ENCODE assay signal across 27 cellular contexts in genomic region chr7:98866341-98866740, GRCh38. TPM values are rescaled to one million over a fixed set of nuclear protein-coding genes. Genes with fewer than 3 reads are reported as not detected.
"Had no signal": no experiment of that assay in that cellular context is flagged by ENCODE, and none has a peak within 500 bp of the region (broad histone marks: within the 10 kb centered on the region; RNA-seq: fewer than 3 reads in every experiment).

No MANE protein-coding gene starts in this region.

- ATAC-seq: activated CD8-positive, alpha-beta memory T cell treated with anti-CD3 and anti-CD28 coated beads, Interleukin-2, amount 10 ng/mL, durations not matched to agents 7 days and 5 days; activated naive CD4-positive, alpha-beta T cell treated with anti-CD3 and anti-CD28 coated beads, Interleukin-2, amount 50 U/mL, for 72 hours; activated naive CD8-positive, alpha-beta T cell treated with anti-CD3 and anti-CD28 coated beads, Interleukin-2, amount 50 U/mL, for 24 hours; body of pancreas had no signal

- H3K36me3 ChIP-seq: ascending aorta, Peyer's patch, SJSA1 had no signal

- H3K27me3 ChIP-seq: ascending aorta, SJSA1 had no signal

- H3K9me3 ChIP-seq: ascending aorta, body of pancreas, Peyer's patch, SJSA1 had no signal

- DNase-seq: activated CD4-positive, alpha-beta T cell treated with anti-CD3 and anti-CD28 coated beads for 1 hour; activated CD4-positive, alpha-beta T cell treated with anti-CD3 and anti-CD28 coated beads, Interleukin-2, amount 10 ng/mL, durations not matched to agents 24 days and 14 days; activated CD4-positive, alpha-beta T cell treated with anti-CD3 and anti-CD28 coated beads, Interleukin-2, amount 50 U/mL, for 48 hours; activated CD8-positive, alpha-beta memory T cell treated with anti-CD3 and anti-CD28 coated beads, Interleukin-2, amount 10 ng/mL, durations not matched to agents 7 days and 5 days; activated effector memory CD4-positive, alpha-beta T cell treated with Interleukin-2 at 50 U/mL for 16 hours; activated naive CD4-positive, alpha-beta T cell treated with Interleukin-2 at 50 U/mL for 16 hours; activated naive CD8-positive, alpha-beta T cell treated with anti-CD3 and anti-CD28 coated beads, Interleukin-2, amount 50 U/mL, for 24 hours; activated T-cell treated with anti-CD3 and anti-CD28 coated beads, Interleukin-2, amount 50 U/mL, for 24 hours; amniotic stem cell; body of pancreas; KG1; NCI-H1092; NCI-H1930; NCI-H2171; NCI-H2227 treated with DMSO at 0.1 percent for 48 hours; NCI-H510A; NCI-H526 treated with DMSO at 0.1 percent for 48 hours; NK-92 treated with Interleukin-12 subunit alpha and Interleukin-12 subunit beta, amount 100 ng/mL, for 24 hours; Right ventricle myocardium superior had no signal

- H3K27ac ChIP-seq: body of pancreas, Peyer's patch, RWPE1, SJSA1 had no signal

- H3K4me3 ChIP-seq: ascending aorta, body of pancreas, Peyer's patch, SJSA1 had no signal

RNA-seq across cellular contexts. Expression of gene TMEM130, which starts 3.5 kb away (rescaled TPM):
- total RNA-seq: activated CD4-positive, alpha-beta T cell treated with anti-CD3 and anti-CD28 coated beads, Interleukin-2, amount 10 ng/mL, durations not matched to agents 24 days and 14 days; activated CD8-positive, alpha-beta memory T cell treated with anti-CD3 and anti-CD28 coated beads, Interleukin-2, amount 10 ng/mL, durations not matched to agents 7 days and 5 days; activated naive CD4-positive, alpha-beta T cell treated with anti-CD3 and anti-CD28 coated beads, Interleukin-2, amount 50 U/mL, for 72 hours; bronchial epithelial cell; MCF 10A; Right ventricle myocardium superior had no signal
- polyA plus RNA-seq: IgD-negative memory B cell had no signal
